ENCODE assay signal across 8 cellular contexts in the genomic region with DNA sequence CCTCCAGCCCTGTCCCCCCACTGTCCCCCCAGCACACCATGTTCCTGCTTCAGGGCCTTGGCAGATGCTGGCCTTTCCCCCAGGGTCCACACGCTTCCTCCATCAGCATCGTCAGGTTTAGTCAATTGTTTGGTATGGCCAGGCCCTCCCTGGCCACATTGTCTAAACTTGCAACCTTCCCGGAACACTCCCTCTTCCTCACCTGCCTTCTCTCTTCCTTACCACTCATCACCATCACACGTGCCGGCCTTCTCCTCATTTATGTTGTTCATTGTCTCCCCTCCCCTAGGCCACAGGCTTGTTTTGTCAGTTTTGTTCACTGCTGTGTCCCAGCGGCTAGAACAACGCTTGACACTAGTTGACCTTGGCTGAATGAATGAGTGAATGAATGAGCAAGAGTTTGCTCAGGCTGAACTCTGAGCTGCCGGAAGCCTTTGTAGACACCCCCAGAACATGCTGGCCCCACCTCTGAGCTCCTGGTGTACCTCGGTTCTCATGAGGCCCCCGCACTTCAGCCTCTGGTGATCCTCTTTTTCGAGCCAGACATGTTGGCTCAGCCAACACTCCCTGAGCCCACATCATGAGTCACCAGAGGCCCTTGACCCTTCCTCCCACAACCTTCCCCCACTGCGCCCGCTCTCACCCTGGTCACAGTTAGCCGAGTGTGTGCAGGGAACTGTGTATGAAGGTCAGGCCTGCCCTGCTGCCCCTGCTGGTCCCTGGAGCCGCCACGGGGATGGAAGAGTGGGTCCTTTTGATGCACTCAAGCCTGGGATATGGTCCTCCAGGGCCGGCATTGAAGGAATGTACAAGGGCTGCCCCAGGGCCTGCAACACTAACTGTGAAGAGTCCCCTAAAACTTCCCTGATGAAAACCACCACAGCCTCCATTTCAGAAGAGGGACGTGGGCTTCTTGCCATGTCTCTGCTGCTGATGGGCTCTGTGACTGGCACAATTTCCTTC. TPM values are rescaled to one million over a fixed set of nuclear protein-coding genes. Genes with fewer than 3 reads are reported as not detected.
DNase-seq lines count a peak whose midpoint lies in the region; ATAC-seq and TF ChIP-seq lines count a peak whose summit lies in the region.

No MANE protein-coding gene starts in this region.

- peak overlapping the region; percentile 10 for H2AFZ ChIP-seq in fibroblast of lung (ENCODE audit: low read length)

- H3K9ac ChIP-seq in fibroblast of lung (ENCODE audit: insufficient read depth, low read length) = no peak overlapping the region

- H3K4me1 ChIP-seq in CD8-positive, alpha-beta memory T cell (ENCODE audit: insufficient read depth, low read length) = no peaks in the 10 kb centered on the region
- H3K4me1 ChIP-seq in SJCRH30 = peaks cover 56% of the 10 kb centered on the region
- peaks cover 61% of the 10 kb centered on the region for H3K4me1 ChIP-seq in fibroblast of lung (ENCODE audit: control insufficient read depth, extremely low read depth, insufficient read depth, low read length)

- TF ChIP-seq CTCF in fibroblast of lung (conservative IDR thresholded peaks at IDR 0.05 in 1 of 2, IDR thresholded peaks at IDR 0.05 in 1 of 2; ENCODE audit: low read depth in 1 of 2, low read length in 2 of 2) (peak in 1 of 2 donors; percentile 40), mesothelial cell of epicardium (IDR thresholded peaks at IDR 0.05; ENCODE audit: unreplicated experiment) (no peak)

- peaks cover 4 to 11% (median 10%) of the 10 kb centered on the region in 3 donors for H3K4me1 Mint-ChIP-seq in CD8-positive, alpha-beta memory T cell
- H3K4me1 Mint-ChIP-seq in mesothelial cell of epicardium = peaks cover 9% of the 10 kb centered on the region

- H3K4me3 Mint-ChIP-seq in CD8-positive, alpha-beta memory T cell = no peak overlapping the region
- no peak overlapping the region for H3K4me3 Mint-ChIP-seq in mesothelial cell of epicardium

- H3K4me2 ChIP-seq in fibroblast of lung (ENCODE audit: extremely low read depth, insufficient read depth, low read length) = peak overlapping the region; percentile 32

- H3K4me3 ChIP-seq in CD8-positive, alpha-beta memory T cell (ENCODE audit: low read length) = no peak overlapping the region
- H3K4me3 ChIP-seq in SJCRH30 = no peak overlapping the region
- H3K4me3 ChIP-seq in fibroblast of lung (replicated peaks in 1 of 4; ENCODE audit: control extremely low read depth in 1 of 4, insufficient read depth in 1 of 4, low read depth in 3 of 4, low read length in 4 of 4) = no peak overlapping the region

- peak overlapping the region in 1 of 8 donors; percentile 20 for H3K27ac Mint-ChIP-seq in CD8-positive, alpha-beta memory T cell
- no peak overlapping the region for H3K27ac Mint-ChIP-seq in mesothelial cell of epicardium

- no peaks in the 10 kb centered on the region for H4K20me1 ChIP-seq in fibroblast of lung (ENCODE audit: control insufficient read depth, extremely low read depth, insufficient read depth, low read length)

- H3K36me3 ChIP-seq in CD8-positive, alpha-beta memory T cell (ENCODE audit: insufficient read depth, low read length) = no peaks in the 10 kb centered on the region
- H3K36me3 ChIP-seq in SJCRH30 (no peaks in the 10 kb centered on the region), fibroblast of lung (ENCODE audit: control insufficient read depth, insufficient read depth, low read length) (no peaks in the 10 kb centered on the region)

- no peak for ATAC-seq in GM18520 (IDR thresholded peaks at IDR 0.05; ENCODE audit: unreplicated experiment)

- no peaks in the 10 kb centered on the region for H3K79me2 ChIP-seq in fibroblast of lung (ENCODE audit: control insufficient read depth, insufficient read depth, low read length)

- H3K27me3 ChIP-seq in CD8-positive, alpha-beta memory T cell (ENCODE audit: insufficient read depth, low read length, poor library complexity, severe bottlenecking) = no peaks in the 10 kb centered on the region
- no peaks in the 10 kb centered on the region for H3K27me3 ChIP-seq in SJCRH30
- H3K27me3 ChIP-seq in fibroblast of lung (ENCODE audit: control insufficient read depth, insufficient read depth, low read length) = no peaks in the 10 kb centered on the region

- POLR2A ChIA-PET in CD8-positive, alpha-beta memory T cell (lab: Charles Lee) = no interaction called here

- peak in 1 of 5 donors; percentile 12 for DNase-seq in CD8-positive, alpha-beta memory T cell
- DNase-seq in SJCRH30 (peak; percentile 57 to 60), fibroblast of lung (ENCODE audit: low read depth in 2 of 2) (peak; percentile 93 to 98), non-pigmented ciliary epithelial cell (ENCODE audit: low read depth) (peak; percentile 77), NCI-H510A (lab: John Stamatoyannopoulos, UW) (no peak), mesothelial cell of epicardium (ENCODE audit: low spot score in 2 of 2, unreplicated experiment in 2 of 2) (no peak), NCI-H2081 (lab: John Stamatoyannopoulos, UW) (no peak)

- H3K27me3 Mint-ChIP-seq in CD8-positive, alpha-beta memory T cell = peaks cover 0 to 2% of the 10 kb centered on the region in 2 donors
- no peaks in the 10 kb centered on the region for H3K27me3 Mint-ChIP-seq in mesothelial cell of epicardium (ENCODE audit: low read depth)

- H3K27ac ChIP-seq in CD8-positive, alpha-beta memory T cell (ENCODE audit: low read depth, low read length) = peak overlapping the region; percentile 38
- peak overlapping the region; percentile 28 for H3K27ac ChIP-seq in SJCRH30
- H3K27ac ChIP-seq in fibroblast of lung (ENCODE audit: insufficient read depth, low read length) = peak overlapping the region; percentile 74

- H3K9me3 ChIP-seq in CD8-positive, alpha-beta memory T cell (ENCODE audit: low read length) = no peaks in the 10 kb centered on the region
- no peaks in the 10 kb centered on the region for H3K9me3 ChIP-seq in SJCRH30 (replicated peaks)
- H3K9me3 ChIP-seq in fibroblast of lung (ENCODE audit: control insufficient read depth, insufficient read depth, low read depth, low read length) = no peaks in the 10 kb centered on the region

- H3K9me3 Mint-ChIP-seq in CD8-positive, alpha-beta memory T cell = no peaks in the 10 kb centered on the region
- H3K9me3 Mint-ChIP-seq in mesothelial cell of epicardium = no peaks in the 10 kb centered on the region

- H3K36me3 Mint-ChIP-seq in CD8-positive, alpha-beta memory T cell = peaks cover 0 to 3% (median 0%) of the 10 kb centered on the region in 3 donors
- H3K36me3 Mint-ChIP-seq in mesothelial cell of epicardium = no peaks in the 10 kb centered on the region

- CTCF ChIA-PET in CD8-positive, alpha-beta memory T cell (lab: Charles Lee) = no interaction called here

RNA-seq across cellular contexts. Expression of a gene that starts 57.5 kb away (rescaled TPM):
- 1 to 10 TPM; 9.3 to 9.5 TPM for total RNA-seq in CD8-positive, alpha-beta memory T cell
- polyA plus RNA-seq in CD8-positive, alpha-beta memory T cell = 19.4 TPM
- 14.0 and 14.7 TPM in 2 replicates for total RNA-seq in SJCRH30 (2014; rRNA removed; shearing (Covaris generic))
- total RNA-seq in fibroblast of lung = 32.4 and 38.1 TPM in 2 replicates
- polyA plus RNA-seq in fibroblast of lung = 17.8 and 21.6 TPM in 2 replicates
- 23.7 and 27.9 TPM in 2 replicates for polyA plus RNA-seq in fibroblast of lung (2012)
- polyA minus RNA-seq in fibroblast of lung (ENCODE audit: low replicate concordance) = 29.4 and 34.9 TPM in 2 replicates
- 14.3 to 16.5 TPM (median 14.6 TPM) in 3 replicates for total RNA-seq in mesothelial cell of epicardium

Comparison
In these comparisons a context has a peak if more than half of its experiments do, and no peak if none do; other contexts are left out.
1. DNase-seq: peak in SJCRH30 (2 of 2), fibroblast of lung (2 of 2) and non-pigmented ciliary epithelial cell (single experiment); none in NCI-H510A (single experiment), mesothelial cell of epicardium (0 of 2) and NCI-H2081 (0 of 2).
2. Peak in every context shown above with its lines, with median percentiles within 50 percentile points of each other: H3K27ac ChIP-seq.